In genomic region chr20:47368301-47368700, GRCh38 we compare ENCODE assay signal across 20 cellular contexts. TPM values are rescaled to one million over a fixed set of nuclear protein-coding genes. Genes with fewer than 3 reads are reported as not detected.
DNase-seq lines count a peak whose midpoint lies in the region; ATAC-seq, FAIRE-seq and TF ChIP-seq lines count a peak whose summit lies in the region.
"Had no signal": no experiment of that assay in that cellular context is flagged by ENCODE, and none has a peak within 500 bp of the region (broad histone marks: within the 10 kb centered on the region; RNA-seq: fewer than 3 reads in every experiment).

No MANE protein-coding gene starts in this region.

- H3K4me1 Mint-ChIP-seq in effector memory CD8-positive, alpha-beta T cell (ENCODE audit: low read depth in 2 of 2) = peaks cover 1 to 3% of the 10 kb centered on the region in 2 donors

- no peak for ATAC-seq in K562
- ATAC-seq in effector memory CD8-positive, alpha-beta T cell (replicated peaks) = no peak

- no peaks in the 10 kb centered on the region for H3K36me3 Mint-ChIP-seq in effector memory CD8-positive, alpha-beta T cell (ENCODE audit: insufficient read depth)

- TF ChIP-seq POLR2A in K562 (conservative IDR thresholded peaks at IDR 0.05) = no peak

- H3K27me3 Mint-ChIP-seq in effector memory CD8-positive, alpha-beta T cell = no peaks in the 10 kb centered on the region

- TF ChIP-seq EP300 in K562 (IDR thresholded peaks at IDR 0.05; ENCODE audit: low read length) = no peak

- no peaks in the 10 kb centered on the region for H3K9me3 Mint-ChIP-seq in effector memory CD8-positive, alpha-beta T cell

- in situ Hi-C loops in K562 (cut with MboI) = no loop called here

- FAIRE-seq in K562 (lab: Jason Lieb, UNC) = no peak
- FAIRE-seq: GM19239 had no signal

- BruUV-seq in K562 (replicated peaks; lab: Mats Ljungman, UMichigan) = no TSS peak

- intact Hi-C loops in K562 (cut with micrococcal nuclease) = no loop called here

- TF ChIP-seq CTCF in K562 (IDR thresholded peaks at IDR 0.05 in 2 of 3, conservative IDR thresholded peaks at IDR 0.05 in 1 of 3; ENCODE audit: insufficient read depth in 2 of 3, low read depth in 1 of 3, low read length in 3 of 3) (no peak), BE2C (IDR thresholded peaks at IDR 0.05; ENCODE audit: low read depth, low read length) (no peak)

- H3K27ac Mint-ChIP-seq in effector memory CD8-positive, alpha-beta T cell = no peak overlapping the region

- peak overlapping the region in 1 of 2 experiments; percentile 47; a peak in 1 of 4 replicates for H3K9ac ChIP-seq in K562 (ENCODE audit: insufficient read depth in 1 of 2, low read depth in 2 of 2, low read length in 2 of 2)

- H3K4me1 ChIP-seq in K562 (replicated peaks in 1 of 2; ENCODE audit: control insufficient read depth in 2 of 2, insufficient read depth in 2 of 2, low read length in 2 of 2) = peaks cover 47 to 49% of the 10 kb centered on the region in 2 experiments
- no peaks in the 10 kb centered on the region for H3K4me1 ChIP-seq in BE2C

- peak; percentile 10 to 26 for DNase-seq in NCI-H524 (lab: John Stamatoyannopoulos, UW)
- DNase-seq in NCI-H524 treated with DMSO at 0.1 percent for 48 hours (lab: John Stamatoyannopoulos, UW) = no peak
- no peak for DNase-seq in K562 (ENCODE audit: extremely low read depth in 1 of 4, low spot score in 3 of 4)
- DNase-seq in BE2C = no peak
- DNase-seq in kidney glomerular epithelial cell (lab: John Stamatoyannopoulos, UW) = no peak
- no peak for DNase-seq in effector memory CD8-positive, alpha-beta T cell
- no peak for DNase-seq in DMS 273 (lab: John Stamatoyannopoulos, UW; ENCODE audit: unreplicated experiment)
- DNase-seq: 8988T, C1 segment of cervical spinal cord, DMS153, EL, Kasumi-1, NCI-H1105 treated with DMSO at 0.1 percent for 48 hours, NCI-H1930, NCI-H510A, SJCRH30 had no signal

- H3K4me3 ChIP-seq in K562 (no peak overlapping the region), iPS-18c (ENCODE audit: insufficient read depth, low read depth, low read length) (peak overlapping the region; percentile 75), BE2C (ENCODE audit: low read depth, low read length) (no peak overlapping the region)
- H3K4me3 ChIP-seq: SJCRH30 had no signal

- no peak for TF ChIP-seq RAD21 in K562 (CRISPR knock-in tag; conservative IDR thresholded peaks at IDR 0.05 in 1 of 2, IDR thresholded peaks at IDR 0.05 in 1 of 2)

- H3K36me3 ChIP-seq in K562 (ENCODE audit: control insufficient read depth, insufficient read depth, low read length) = no peaks in the 10 kb centered on the region; the same call in 2 of the 3 replicates
- H3K36me3 ChIP-seq in BE2C = no peaks in the 10 kb centered on the region
- H3K36me3 ChIP-seq: SJCRH30 had no signal

- CTCF ChIA-PET in K562 (lab: Yijun Ruan, JAX; ENCODE audit: low intra/inter-chr PET ratio) = no interaction called here

- H3K4me2 ChIP-seq in K562 (ENCODE audit: insufficient read depth, low read length) = no peak overlapping the region

- H3K27me3 ChIP-seq in K562 (ENCODE audit: control insufficient read depth in 2 of 2, insufficient read depth in 2 of 2, low read length in 2 of 2) (no peaks in the 10 kb centered on the region), BE2C (no peaks in the 10 kb centered on the region)
- H3K27me3 ChIP-seq: SJCRH30 had no signal

- H2AFZ ChIP-seq in K562 (ENCODE audit: low read depth, low read length) = no peak overlapping the region

- no peak overlapping the region for H3K4me3 Mint-ChIP-seq in effector memory CD8-positive, alpha-beta T cell

- no peaks in the 10 kb centered on the region for H4K20me1 ChIP-seq in K562 (replicated peaks; ENCODE audit: control insufficient read depth, insufficient read depth, low read length)

- POLR2A ChIA-PET in K562 (lab: Yijun Ruan, JAX) = no interaction called here

- 89% methylated on average over 7 of the region's 7 CpGs for WGBS in K562 (ENCODE audit: insufficient coverage, low coverage, missing lambda C conversion rate)

- no peak overlapping the region for H3K27ac ChIP-seq in K562 (ENCODE audit: extremely low read depth, low read depth, low read length)
- H3K27ac ChIP-seq: HL-60, RWPE1, SJCRH30 had no signal

- peaks cover 18% of the 10 kb centered on the region for H3K79me2 ChIP-seq in K562 (ENCODE audit: control insufficient read depth, insufficient read depth, low read length)

- H3K9me1 ChIP-seq in K562 (ENCODE audit: control insufficient read depth, insufficient read depth, low read length) = no peaks in the 10 kb centered on the region

- H3K9me3 ChIP-seq in K562 (replicated peaks; ENCODE audit: control insufficient read depth, insufficient read depth, low read depth, low read length) = no peaks in the 10 kb centered on the region
- peaks cover 2% of the 10 kb centered on the region for H3K9me3 ChIP-seq in iPS-18c (ENCODE audit: control insufficient read depth, insufficient read depth, low read length)
- H3K9me3 ChIP-seq in BE2C = no peaks in the 10 kb centered on the region
- H3K9me3 ChIP-seq: SJCRH30 had no signal

TF ChIP-seq in K562, 482 proteins besides CTCF, POLR2A, EP300 and RAD21:
- TF ChIP-seq CSDE1 (IDR thresholded peaks at IDR 0.05) (peak in 1 of 2 experiments; percentile 42; a peak in 1 of 4 replicates), ZBTB11 (CRISPR knock-in tag; IDR thresholded peaks at IDR 0.05) (peak in 1 of 3 experiments; percentile 80; a peak in 1 of 6 replicates), RFX1 (IDR thresholded peaks at IDR 0.05) (peak; percentile 90), RBM25 (IDR thresholded peaks at IDR 0.05; ENCODE audit: low read depth, low read length, severe bottlenecking) (peak; percentile 42), BMI1 (IDR thresholded peaks at IDR 0.05; ENCODE audit: low read length) (0 out of 2 replicates have a peak, but pooled peaks have one; percentile 28), KDM1A (IDR thresholded peaks at IDR 0.05) (0 out of 4 replicates have a peak, but pooled peaks of 1 of the 2 experiments have one; percentile 14), ZNF778 (CRISPR knock-in tag; IDR thresholded peaks at IDR 0.05) (no peak), TBP (optimal IDR thresholded peaks at IDR 0.05; ENCODE audit: low read depth, low read length) (no peak), MBD2 (IDR thresholded peaks at IDR 0.05; ENCODE audit: borderline replicate concordance, low read depth) (no peak), HSF4 (CRISPR knock-in tag; IDR thresholded peaks at IDR 0.05; ENCODE audit: borderline replicate concordance) (no peak)

RNA-seq across cellular contexts. Expression of gene ZMYND8, which starts 11.8 kb away (rescaled TPM):
- 399 and 515 TPM in 2 replicates for total RNA-seq in K562 (2011; cell fraction: chromatin; rRNA removed; ENCODE audit: low replicate concordance)
- total RNA-seq in K562 (2011; cell fraction: nucleolus; rRNA removed) = 184 and 194 TPM in 2 replicates
- 232 and 241 TPM in 2 replicates for total RNA-seq in K562 (2011; cell fraction: nucleoplasm; rRNA removed)
- total RNA-seq in K562 (2014; rRNA removed) = 51.8 and 62.6 TPM in 2 replicates
- total RNA-seq in K562 (2014; rRNA removed; fragmentation: Illumina TruSeq; extraction: Trizol) = 71.9 and 79.2 TPM in 2 replicates
- 65.3 and 67.3 TPM in 2 replicates for total RNA-seq in K562 (2015; rRNA removed; fragmentation: Illumina TruSeq; extraction: Trizol)
- 129 and 148 TPM in 2 replicates for total RNA-seq in K562 (2021)
- 80.8 and 95.0 TPM in 2 replicates for polyA plus RNA-seq in K562 (2011; rRNA removed)
- 42.9 and 46.7 TPM in 2 replicates for polyA plus RNA-seq in K562 (2011; cell fraction: cytosol; rRNA removed)
- 147 and 184 TPM in 2 replicates for polyA plus RNA-seq in K562 (2011; cell fraction: nucleus; rRNA removed)
- 48.4 and 62.9 TPM in 2 replicates for polyA plus RNA-seq in K562 (2012)
- 97.2 and 121 TPM in 2 replicates for polyA plus RNA-seq in K562 (2014; fragmentation: Illumina TruSeq; extraction: Trizol)
- polyA plus RNA-seq in K562 (2014; fragmentation: Nextera tagmentation; extraction: Ambion mirVana) = 10 to 100 TPM; 31.8 to 58.0 TPM
- polyA plus RNA-seq in K562 (2014; rRNA removed) = 63.9 and 79.5 TPM in 2 replicates
- polyA minus RNA-seq in K562 (2011; rRNA and poly(A)+ RNA removed) = 140 and 160 TPM in 2 replicates
- 71.6 and 73.2 TPM in 2 replicates for polyA minus RNA-seq in K562 (2011; cell fraction: cytosol; rRNA and poly(A)+ RNA removed)
- 125 and 198 TPM in 2 replicates for polyA minus RNA-seq in K562 (2011; cell fraction: nucleus; rRNA and poly(A)+ RNA removed)
- polyA plus RNA-seq in BE2C (2012; ENCODE audit: insufficient read depth, insufficient read length, low read depth) = 60.5 TPM

Comparison
In these comparisons a context has a peak if more than half of its experiments do, and no peak if none do; other contexts are left out.
1. DNase-seq: peak in NCI-H524 (2 of 2); none in NCI-H524 treated with DMSO at 0.1 percent for 48 hours (single experiment), K562 (0 of 4), BE2C (single experiment), kidney glomerular epithelial cell (single experiment), effector memory CD8-positive, alpha-beta T cell (0 of 3) and DMS 273 (single experiment).